Comparison of ENCODE assay signal across 26 cellular contexts in genomic region chr10:8998751-8999150, GRCh38.
"Had no signal": no experiment of that assay in that cellular context is flagged by ENCODE, and none has a peak within 500 bp of the region (broad histone marks: within the 10 kb centered on the region; RNA-seq: fewer than 3 reads in every experiment).

No MANE protein-coding gene starts in this region.

- H3K27me3 Mint-ChIP-seq: activated B cell treated with CpG ODN at 0.5 μM for 24 hours; dendritic cell treated with granulocyte-macrophage colony-stimulating factor and Interleukin-4, amounts not matched to agents 40 ng/mL and 50 ng/mL, for 4 days; naive thymus-derived CD4-positive, alpha-beta T cell had no signal

- H3K4me3 Mint-ChIP-seq: activated B cell treated with CpG ODN at 0.5 μM for 24 hours; activated T-cell treated with anti-CD3 and anti-CD28 coated beads, Interleukin-2, amount 50 U/mL, for 72 hours; dendritic cell treated with granulocyte-macrophage colony-stimulating factor and Interleukin-4, amounts not matched to agents 40 ng/mL and 50 ng/mL, for 4 days; endodermal cell; naive thymus-derived CD4-positive, alpha-beta T cell; T-helper 2 cell treated with Interferon-gamma antibody and Interleukin-4, amounts not matched to agents 5 μg/mL and 100 μg/mL, for 36 hours had no signal

- H3K9me3 ChIP-seq: ascending aorta, psoas muscle, sigmoid colon, thoracic aorta had no signal

- ATAC-seq: activated naive CD4-positive, alpha-beta T cell treated with anti-CD3 and anti-CD28 coated beads, Interleukin-2, amount 50 U/mL, for 72 hours; activated T-cell treated with anti-CD3 and anti-CD28 coated beads, Interleukin-2, amount 50 U/mL, for 72 hours; esophagus mucosa; foreskin keratinocyte; left ventricle myocardium superior; naive thymus-derived CD4-positive, alpha-beta T cell; psoas muscle had no signal

- H3K27me3 ChIP-seq: ascending aorta, foreskin keratinocyte, sigmoid colon had no signal

- H3K9me3 Mint-ChIP-seq: activated B cell treated with CpG ODN at 0.5 μM for 24 hours; activated naive CD4-positive, alpha-beta T cell treated with anti-CD3 and anti-CD28 coated beads, Interleukin-2, amount 50 U/mL, for 72 hours; activated T-cell treated with anti-CD3 and anti-CD28 coated beads, Interleukin-2, amount 50 U/mL, for 72 hours; endodermal cell; naive thymus-derived CD4-positive, alpha-beta T cell; T-helper 2 cell treated with Interferon-gamma antibody and Interleukin-4, amounts not matched to agents 5 μg/mL and 100 μg/mL, for 36 hours had no signal

- DNase-seq: activated B cell treated with CpG ODN at 0.5 μM for 24 hours; activated CD4-positive, alpha-beta T cell treated with anti-CD3 and anti-CD28 coated beads, Interleukin-2, amount 50 U/mL, for 1 hour; activated naive CD4-positive, alpha-beta T cell; activated T-cell treated with anti-CD3 and anti-CD28 coated beads for 4 hours; activated T-cell treated with anti-CD3 and anti-CD28 coated beads, Interleukin-2, amount 50 U/mL, for 72 hours; central memory CD4-positive, alpha-beta T cell; endodermal cell; islet precursor cell; left cardiac atrium; left ventricle myocardium superior; naive thymus-derived CD4-positive, alpha-beta T cell; psoas muscle; sigmoid colon; stimulated activated CD4-positive, alpha-beta T cell treated with anti-CD3 and anti-CD28 coated beads, Interleukin-15, amount 100 ng/mL, for 24 hours; stimulated activated CD4-positive, alpha-beta T cell treated with anti-CD3 and anti-CD28 coated beads, Interleukin-2, amount 100 ng/mL, for 24 hours; stimulated activated naive CD4-positive, alpha-beta T cell; T-helper 1 cell had no signal

- H3K4me1 ChIP-seq: ascending aorta, parathyroid adenoma, psoas muscle had no signal

- FAIRE-seq: urothelium cell line had no signal

- H3K36me3 Mint-ChIP-seq: naive thymus-derived CD4-positive, alpha-beta T cell had no signal

- H3K4me1 Mint-ChIP-seq: activated B cell treated with CpG ODN at 0.5 μM for 24 hours, endodermal cell had no signal

- H3K27ac ChIP-seq: ascending aorta, foreskin keratinocyte, parathyroid adenoma, psoas muscle had no signal

- H3K27ac Mint-ChIP-seq: activated B cell treated with CpG ODN at 0.5 μM for 24 hours; activated naive CD4-positive, alpha-beta T cell treated with anti-CD3 and anti-CD28 coated beads, Interleukin-2, amount 50 U/mL, for 72 hours; activated T-cell treated with anti-CD3 and anti-CD28 coated beads, Interleukin-2, amount 50 U/mL, for 72 hours; dendritic cell treated with granulocyte-macrophage colony-stimulating factor and Interleukin-4, amounts not matched to agents 40 ng/mL and 50 ng/mL, for 4 days; endodermal cell; naive thymus-derived CD4-positive, alpha-beta T cell; T-helper 2 cell treated with Interferon-gamma antibody and Interleukin-4, amounts not matched to agents 5 μg/mL and 100 μg/mL, for 36 hours had no signal

- H3K36me3 ChIP-seq: ascending aorta, sigmoid colon, thoracic aorta had no signal

- H3K4me3 ChIP-seq: ascending aorta, psoas muscle, sigmoid colon, thoracic aorta had no signal
